ENCODE assay signal across 8 cellular contexts in genomic region chr14:68784995-68785816, GRCh38. TPM values are rescaled to one million over a fixed set of nuclear protein-coding genes. Genes with fewer than 3 reads are reported as not detected.
DNase-seq lines count a peak whose midpoint lies in the region; ATAC-seq and TF ChIP-seq lines count a peak whose summit lies in the region.

No MANE protein-coding gene starts in this region.

- H4K20me1 ChIP-seq in DOHH2 (ENCODE audit: control insufficient read depth, insufficient read depth, low read depth, low read length), result peaks cover 6% of the 10 kb centered on the region

- peaks cover 56% of the 10 kb centered on the region for H3F3A ChIP-seq in DOHH2 (ENCODE audit: control insufficient read depth, insufficient read depth)

- no peaks in the 10 kb centered on the region for H3K27me3 Mint-ChIP-seq in progenitor cell of endocrine pancreas

- peaks cover 44% of the 10 kb centered on the region for H3K4me1 Mint-ChIP-seq in progenitor cell of endocrine pancreas (ENCODE audit: low read depth)

- peaks cover 62% of the 10 kb centered on the region for H3K4me1 ChIP-seq in DOHH2 (ENCODE audit: control insufficient read depth, low read length)

- peak overlapping the region; percentile 95 for H3K27ac Mint-ChIP-seq in progenitor cell of endocrine pancreas

- TF ChIP-seq CTCF in DOHH2 (IDR thresholded peaks at IDR 0.05; ENCODE audit: low read depth, low read length, poor library complexity, severe bottlenecking) (no peak), fibroblast of pulmonary artery (IDR thresholded peaks at IDR 0.05; ENCODE audit: low read length, missing control alignments) (no peak), progenitor cell of endocrine pancreas (IDR thresholded peaks at IDR 0.05; ENCODE audit: unreplicated experiment) (no peak)

- no peaks in the 10 kb centered on the region for H3K9me3 ChIP-seq in DOHH2 (ENCODE audit: control insufficient read depth, insufficient read depth, low read length)

- no peaks in the 10 kb centered on the region for H3K27me3 ChIP-seq in DOHH2 (ENCODE audit: control insufficient read depth, low read length)

- ATAC-seq in HG03175 (IDR thresholded peaks at IDR 0.05; ENCODE audit: unreplicated experiment), result no peak

- H3K4me3 ChIP-seq in DOHH2 (ENCODE audit: low read length) (no peak overlapping the region), fibroblast of pulmonary artery (replicated peaks; ENCODE audit: low read depth, low read length) (no peak overlapping the region)

- no peaks in the 10 kb centered on the region for H3K9me2 ChIP-seq in DOHH2 (replicated peaks; ENCODE audit: control insufficient read depth, low read length)

- DNase-seq in SW480 (ENCODE audit: low spot score) (peak; percentile 88), fibroblast of pulmonary artery (ENCODE audit: low read depth) (peak; percentile 75), progenitor cell of endocrine pancreas (ENCODE audit: low spot score, unreplicated experiment) (no peak), NCI-H524 (lab: John Stamatoyannopoulos, UW) (no peak), middle frontal gyrus (ENCODE audit: extremely low spot score, low spot score) (no peak)
- no peak for DNase-seq in NK-92 treated with Interleukin-12 subunit alpha and Interleukin-12 subunit beta, amount 100 ng/mL, for 24 hours (lab: John Stamatoyannopoulos, UW)

- H3K9me3 Mint-ChIP-seq in progenitor cell of endocrine pancreas (ENCODE audit: low read depth), result no peaks in the 10 kb centered on the region

- peaks cover 37% of the 10 kb centered on the region for H3K36me3 ChIP-seq in DOHH2 (ENCODE audit: control insufficient read depth, low read length)

- peak overlapping the region; percentile 43 for H3K27ac ChIP-seq in DOHH2 (ENCODE audit: low read depth, low read length)

- H3K4me2 ChIP-seq in DOHH2 (ENCODE audit: low read length), result no peak overlapping the region

- H3K36me3 Mint-ChIP-seq in progenitor cell of endocrine pancreas (ENCODE audit: insufficient read depth), result peaks cover 28% of the 10 kb centered on the region

- no peak overlapping the region for H3K4me3 Mint-ChIP-seq in progenitor cell of endocrine pancreas (ENCODE audit: low read depth)

- H3K79me2 ChIP-seq in DOHH2 (ENCODE audit: control insufficient read depth, low read length), result peaks cover 21% of the 10 kb centered on the region

RNA-seq across cellular contexts. Expression of gene ZFP36L1, which starts 7.7 kb away (rescaled TPM):
- total RNA-seq in progenitor cell of endocrine pancreas, result 325 and 368 TPM in 2 replicates

Comparison
In these comparisons a context has a peak if more than half of its experiments do, and no peak if none do; other contexts are left out.
1. DNase-seq: peak in SW480 (single experiment) and fibroblast of pulmonary artery (single experiment); none in progenitor cell of endocrine pancreas (single experiment), NCI-H524 (0 of 2), middle frontal gyrus (single experiment) and NK-92 treated with Interleukin-12 subunit alpha and Interleukin-12 subunit beta, amount 100 ng/mL, for 24 hours (single experiment).